ENCODE assay signal across 9 cellular contexts in genomic region chr17:33750943-33751701, GRCh38.
DNase-seq lines count a peak whose midpoint lies in the region; ATAC-seq, FAIRE-seq and TF ChIP-seq lines count a peak whose summit lies in the region.
"Had no signal": no experiment of that assay in that cellular context is flagged by ENCODE, and none has a peak within 500 bp of the region (broad histone marks: within the 10 kb centered on the region; RNA-seq: fewer than 3 reads in every experiment).

No MANE protein-coding gene starts in this region.

- peaks cover 6% of the 10 kb centered on the region for H3K4me1 Mint-ChIP-seq in activated naive CD4-positive, alpha-beta T cell treated with anti-CD3 and anti-CD28 coated beads, Interleukin-2, amount 50 U/mL, for 24 hours

- no peak for FAIRE-seq in pancreas (lab: Jason Lieb, UNC)

- H3K9me3 ChIP-seq in RWPE2 (ENCODE audit: severe bottlenecking) (no peaks in the 10 kb centered on the region), pancreas (no peaks in the 10 kb centered on the region), tibial nerve (peaks cover 0 to 15% (median 0%) of the 10 kb centered on the region in 4 donors)

- H3K36me3 ChIP-seq in RWPE2 (ENCODE audit: low read depth), result no peaks in the 10 kb centered on the region
- H3K36me3 ChIP-seq in pancreas, result no peaks in the 10 kb centered on the region
- H3K36me3 ChIP-seq in tibial nerve, result no peaks in the 10 kb centered on the region

- WGBS in pancreas, 2 donors, result 1% methylated on average over 13 of the region's 13 CpGs
- 1 to 3% methylated on average over 13 of the region's 13 CpGs for WGBS in tibial nerve, 2 donors

- TF ChIP-seq POLR2A in tibial nerve (IDR thresholded peaks at IDR 0.05), result no peak

- H3K36me3 Mint-ChIP-seq in activated naive CD4-positive, alpha-beta T cell treated with anti-CD3 and anti-CD28 coated beads, Interleukin-2, amount 50 U/mL, for 24 hours, result no peaks in the 10 kb centered on the region

- H3K27me3 ChIP-seq in RWPE2 (ENCODE audit: insufficient read depth, poor library complexity, severe bottlenecking) (peaks cover 4% of the 10 kb centered on the region), pancreas (peaks cover 0 to 4% (median 0%) of the 10 kb centered on the region in 4 donors), tibial nerve (peaks cover 0 to 27% of the 10 kb centered on the region in 2 donors)

- DNase-seq in CMK (ENCODE audit: low read depth) (peak; percentile 8), RWPE2 (ENCODE audit: low spot score) (no peak), head of caudate nucleus (peak; percentile 52 to 91 (median 80)), pancreas (peak; percentile 32 to 84 (median 62)), tibial nerve (ENCODE audit: low spot score in 2 of 2) (peak; percentile 62 to 85)

- no peak overlapping the region for H3K27ac ChIP-seq in RWPE2 (ENCODE audit: poor library complexity, severe bottlenecking)
- no peak overlapping the region for H3K27ac ChIP-seq in pancreas
- H3K27ac ChIP-seq in tibial nerve, result no peak overlapping the region

- H3K4me1 ChIP-seq in RWPE2 (ENCODE audit: insufficient read depth, poor library complexity, severe bottlenecking) (no peaks in the 10 kb centered on the region), pancreas (no peaks in the 10 kb centered on the region), tibial nerve (peaks cover 0 to 14% (median 0%) of the 10 kb centered on the region in 4 donors)

- peaks cover 22% of the 10 kb centered on the region for H3K27me3 Mint-ChIP-seq in activated naive CD4-positive, alpha-beta T cell treated with anti-CD3 and anti-CD28 coated beads, Interleukin-2, amount 50 U/mL, for 24 hours

- no peak overlapping the region for H3K27ac Mint-ChIP-seq in activated naive CD4-positive, alpha-beta T cell treated with anti-CD3 and anti-CD28 coated beads, Interleukin-2, amount 50 U/mL, for 24 hours
- H3K27ac Mint-ChIP-seq: dendritic cell treated with granulocyte-macrophage colony-stimulating factor and Interleukin-4, amounts not matched to agents 40 ng/mL and 50 ng/mL, for 4 days had no signal

- ATAC-seq in HG03175 (IDR thresholded peaks at IDR 0.05; ENCODE audit: unreplicated experiment), result peak; percentile 59
- ATAC-seq in RWPE2 (ENCODE audit: low read depth), result peak; percentile 80
- ATAC-seq in pancreas, result peak; percentile 55 to 96 (median 88)
- ATAC-seq in GM18520 (IDR thresholded peaks at IDR 0.05; ENCODE audit: unreplicated experiment), result no peak

- no peak for TF ChIP-seq EP300 in tibial nerve (IDR thresholded peaks at IDR 0.05)

- TF ChIP-seq CTCF in RWPE2 (IDR thresholded peaks at IDR 0.05; ENCODE audit: poor library complexity, severe bottlenecking) (peak; percentile 90), pancreas (IDR thresholded peaks at IDR 0.05) (peak; percentile 79 to 93 (median 92)), tibial nerve (IDR thresholded peaks at IDR 0.05) (peak; percentile 67 to 95 (median 88))

- intact Hi-C loops in head of caudate nucleus (cut with DNase I) (no loop called here), pancreas (cut with DNase I) (no loop called here)

- no peaks in the 10 kb centered on the region for H3K9me3 Mint-ChIP-seq in activated naive CD4-positive, alpha-beta T cell treated with anti-CD3 and anti-CD28 coated beads, Interleukin-2, amount 50 U/mL, for 24 hours

- no peak overlapping the region for H3K4me3 ChIP-seq in RWPE2 (ENCODE audit: severe bottlenecking)
- no peak overlapping the region for H3K4me3 ChIP-seq in pancreas
- H3K4me3 ChIP-seq in tibial nerve, result peak overlapping the region in 1 of 4 donors; percentile 11

- peak overlapping the region; percentile 23 for H3K4me3 Mint-ChIP-seq in activated naive CD4-positive, alpha-beta T cell treated with anti-CD3 and anti-CD28 coated beads, Interleukin-2, amount 50 U/mL, for 24 hours
- H3K4me3 Mint-ChIP-seq: dendritic cell treated with granulocyte-macrophage colony-stimulating factor and Interleukin-4, amounts not matched to agents 40 ng/mL and 50 ng/mL, for 4 days had no signal
